Comparison of ENCODE assay signal across 7 cellular contexts in genomic region chr7:16400896-16401275, GRCh38.
"Had no signal": no experiment of that assay in that cellular context is flagged by ENCODE, and none has a peak within 500 bp of the region (broad histone marks: within the 10 kb centered on the region; RNA-seq: fewer than 3 reads in every experiment).

No MANE protein-coding gene starts in this region.

- H3K4me2 ChIP-seq: GM23338 had no signal

- H3K4me3 ChIP-seq: GM23338, HAP-1 had no signal

- H2AFZ ChIP-seq: GM23338 had no signal

- ATAC-seq: GM23338, HCT116, HepG2 had no signal

- H3K36me3 ChIP-seq: HAP-1 had no signal

- DNase-seq: HFFc6, KBM-7 had no signal

- H3K27ac ChIP-seq: HL-60 had no signal
